Comparison of ENCODE assay signal across 1 cellular context in genomic region chr1:116556289-116557006, GRCh38.
TF ChIP-seq lines count a peak whose summit lies in the region.

No MANE protein-coding gene starts in this region.

TF ChIP-seq in K562, 482 proteins besides CTCF, POLR2A, EP300 and RAD21 (continued from another document):
- TF ChIP-seq, protein P1, sequence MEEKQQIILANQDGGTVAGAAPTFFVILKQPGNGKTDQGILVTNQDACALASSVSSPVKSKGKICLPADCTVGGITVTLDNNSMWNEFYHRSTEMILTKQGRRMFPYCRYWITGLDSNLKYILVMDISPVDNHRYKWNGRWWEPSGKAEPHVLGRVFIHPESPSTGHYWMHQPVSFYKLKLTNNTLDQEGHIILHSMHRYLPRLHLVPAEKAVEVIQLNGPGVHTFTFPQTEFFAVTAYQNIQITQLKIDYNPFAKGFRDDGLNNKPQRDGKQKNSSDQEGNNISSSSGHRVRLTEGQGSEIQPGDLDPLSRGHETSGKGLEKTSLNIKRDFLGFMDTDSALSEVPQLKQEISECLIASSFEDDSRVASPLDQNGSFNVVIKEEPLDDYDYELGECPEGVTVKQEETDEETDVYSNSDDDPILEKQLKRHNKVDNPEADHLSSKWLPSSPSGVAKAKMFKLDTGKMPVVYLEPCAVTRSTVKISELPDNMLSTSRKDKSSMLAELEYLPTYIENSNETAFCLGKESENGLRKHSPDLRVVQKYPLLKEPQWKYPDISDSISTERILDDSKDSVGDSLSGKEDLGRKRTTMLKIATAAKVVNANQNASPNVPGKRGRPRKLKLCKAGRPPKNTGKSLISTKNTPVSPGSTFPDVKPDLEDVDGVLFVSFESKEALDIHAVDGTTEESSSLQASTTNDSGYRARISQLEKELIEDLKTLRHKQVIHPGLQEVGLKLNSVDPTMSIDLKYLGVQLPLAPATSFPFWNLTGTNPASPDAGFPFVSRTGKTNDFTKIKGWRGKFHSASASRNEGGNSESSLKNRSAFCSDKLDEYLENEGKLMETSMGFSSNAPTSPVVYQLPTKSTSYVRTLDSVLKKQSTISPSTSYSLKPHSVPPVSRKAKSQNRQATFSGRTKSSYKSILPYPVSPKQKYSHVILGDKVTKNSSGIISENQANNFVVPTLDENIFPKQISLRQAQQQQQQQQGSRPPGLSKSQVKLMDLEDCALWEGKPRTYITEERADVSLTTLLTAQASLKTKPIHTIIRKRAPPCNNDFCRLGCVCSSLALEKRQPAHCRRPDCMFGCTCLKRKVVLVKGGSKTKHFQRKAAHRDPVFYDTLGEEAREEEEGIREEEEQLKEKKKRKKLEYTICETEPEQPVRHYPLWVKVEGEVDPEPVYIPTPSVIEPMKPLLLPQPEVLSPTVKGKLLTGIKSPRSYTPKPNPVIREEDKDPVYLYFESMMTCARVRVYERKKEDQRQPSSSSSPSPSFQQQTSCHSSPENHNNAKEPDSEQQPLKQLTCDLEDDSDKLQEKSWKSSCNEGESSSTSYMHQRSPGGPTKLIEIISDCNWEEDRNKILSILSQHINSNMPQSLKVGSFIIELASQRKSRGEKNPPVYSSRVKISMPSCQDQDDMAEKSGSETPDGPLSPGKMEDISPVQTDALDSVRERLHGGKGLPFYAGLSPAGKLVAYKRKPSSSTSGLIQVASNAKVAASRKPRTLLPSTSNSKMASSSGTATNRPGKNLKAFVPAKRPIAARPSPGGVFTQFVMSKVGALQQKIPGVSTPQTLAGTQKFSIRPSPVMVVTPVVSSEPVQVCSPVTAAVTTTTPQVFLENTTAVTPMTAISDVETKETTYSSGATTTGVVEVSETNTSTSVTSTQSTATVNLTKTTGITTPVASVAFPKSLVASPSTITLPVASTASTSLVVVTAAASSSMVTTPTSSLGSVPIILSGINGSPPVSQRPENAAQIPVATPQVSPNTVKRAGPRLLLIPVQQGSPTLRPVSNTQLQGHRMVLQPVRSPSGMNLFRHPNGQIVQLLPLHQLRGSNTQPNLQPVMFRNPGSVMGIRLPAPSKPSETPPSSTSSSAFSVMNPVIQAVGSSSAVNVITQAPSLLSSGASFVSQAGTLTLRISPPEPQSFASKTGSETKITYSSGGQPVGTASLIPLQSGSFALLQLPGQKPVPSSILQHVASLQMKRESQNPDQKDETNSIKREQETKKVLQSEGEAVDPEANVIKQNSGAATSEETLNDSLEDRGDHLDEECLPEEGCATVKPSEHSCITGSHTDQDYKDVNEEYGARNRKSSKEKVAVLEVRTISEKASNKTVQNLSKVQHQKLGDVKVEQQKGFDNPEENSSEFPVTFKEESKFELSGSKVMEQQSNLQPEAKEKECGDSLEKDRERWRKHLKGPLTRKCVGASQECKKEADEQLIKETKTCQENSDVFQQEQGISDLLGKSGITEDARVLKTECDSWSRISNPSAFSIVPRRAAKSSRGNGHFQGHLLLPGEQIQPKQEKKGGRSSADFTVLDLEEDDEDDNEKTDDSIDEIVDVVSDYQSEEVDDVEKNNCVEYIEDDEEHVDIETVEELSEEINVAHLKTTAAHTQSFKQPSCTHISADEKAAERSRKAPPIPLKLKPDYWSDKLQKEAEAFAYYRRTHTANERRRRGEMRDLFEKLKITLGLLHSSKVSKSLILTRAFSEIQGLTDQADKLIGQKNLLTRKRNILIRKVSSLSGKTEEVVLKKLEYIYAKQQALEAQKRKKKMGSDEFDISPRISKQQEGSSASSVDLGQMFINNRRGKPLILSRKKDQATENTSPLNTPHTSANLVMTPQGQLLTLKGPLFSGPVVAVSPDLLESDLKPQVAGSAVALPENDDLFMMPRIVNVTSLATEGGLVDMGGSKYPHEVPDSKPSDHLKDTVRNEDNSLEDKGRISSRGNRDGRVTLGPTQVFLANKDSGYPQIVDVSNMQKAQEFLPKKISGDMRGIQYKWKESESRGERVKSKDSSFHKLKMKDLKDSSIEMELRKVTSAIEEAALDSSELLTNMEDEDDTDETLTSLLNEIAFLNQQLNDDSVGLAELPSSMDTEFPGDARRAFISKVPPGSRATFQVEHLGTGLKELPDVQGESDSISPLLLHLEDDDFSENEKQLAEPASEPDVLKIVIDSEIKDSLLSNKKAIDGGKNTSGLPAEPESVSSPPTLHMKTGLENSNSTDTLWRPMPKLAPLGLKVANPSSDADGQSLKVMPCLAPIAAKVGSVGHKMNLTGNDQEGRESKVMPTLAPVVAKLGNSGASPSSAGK (IDR thresholded peaks at IDR 0.05) = peak; percentile 84
- TF ChIP-seq SMARCE1 (IDR thresholded peaks at IDR 0.05) (peak; percentile 88), ZNF707 (CRISPR knock-in tag; conservative IDR thresholded peaks at IDR 0.05) (no peak), EHMT2 (IDR thresholded peaks at IDR 0.05) (peak; percentile 72), NCOA6 (IDR thresholded peaks at IDR 0.05) (no peak), NBN (IDR thresholded peaks at IDR 0.05; ENCODE audit: low read depth) (0 out of 2 replicates have a peak, but pooled peaks have one; percentile 25), POU5F1 (IDR thresholded peaks at IDR 0.05; ENCODE audit: borderline replicate concordance, low read depth, low read length, partially characterized antibody) (no peak), PURB (CRISPR knock-in tag; IDR thresholded peaks at IDR 0.05; ENCODE audit: low read depth) (no peak), ZNF699 (CRISPR knock-in tag; IDR thresholded peaks at IDR 0.05; ENCODE audit: insufficient replicate concordance) (no peak), RUNX1 (IDR thresholded peaks at IDR 0.05; ENCODE audit: low read depth) (no peak), FOXK1 (CRISPR knock-in tag; IDR thresholded peaks at IDR 0.05; ENCODE audit: borderline replicate concordance) (no peak)
- TF ChIP-seq, protein P2, sequence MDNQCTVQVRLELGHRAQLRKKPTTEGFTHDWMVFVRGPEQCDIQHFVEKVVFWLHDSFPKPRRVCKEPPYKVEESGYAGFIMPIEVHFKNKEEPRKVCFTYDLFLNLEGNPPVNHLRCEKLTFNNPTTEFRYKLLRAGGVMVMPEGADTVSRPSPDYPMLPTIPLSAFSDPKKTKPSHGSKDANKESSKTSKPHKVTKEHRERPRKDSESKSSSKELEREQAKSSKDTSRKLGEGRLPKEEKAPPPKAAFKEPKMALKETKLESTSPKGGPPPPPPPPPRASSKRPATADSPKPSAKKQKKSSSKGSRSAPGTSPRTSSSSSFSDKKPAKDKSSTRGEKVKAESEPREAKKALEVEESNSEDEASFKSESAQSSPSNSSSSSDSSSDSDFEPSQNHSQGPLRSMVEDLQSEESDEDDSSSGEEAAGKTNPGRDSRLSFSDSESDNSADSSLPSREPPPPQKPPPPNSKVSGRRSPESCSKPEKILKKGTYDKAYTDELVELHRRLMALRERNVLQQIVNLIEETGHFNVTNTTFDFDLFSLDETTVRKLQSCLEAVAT (IDR thresholded peaks at IDR 0.05) = peak in 1 of 2 experiments; percentile 42; a peak in 1 of 4 replicates
TF ChIP-seq in K562: peak in this region for 72.
